ENCODE assay signal across 2 cellular contexts in the genomic region with DNA sequence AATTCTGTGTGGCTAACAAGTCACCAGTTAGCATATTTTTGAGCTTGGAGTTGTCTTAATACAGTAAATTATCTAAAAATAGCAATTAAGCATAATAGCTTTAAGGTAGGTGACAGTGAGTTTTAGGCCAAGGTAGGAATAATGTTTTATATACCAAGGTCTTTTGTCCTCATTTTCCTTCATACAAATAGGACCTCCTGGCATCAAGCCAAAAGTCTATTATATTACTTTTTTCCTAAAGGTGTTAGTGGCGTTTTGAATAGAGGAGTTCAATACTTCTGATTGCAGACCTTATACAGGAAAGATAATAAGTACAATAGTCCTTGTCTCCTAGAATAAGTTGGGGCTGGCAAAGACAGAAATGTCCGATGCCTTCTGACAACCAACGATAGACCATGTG.
TF ChIP-seq lines count a peak whose summit lies in the region.

No MANE protein-coding gene starts in this region.

TF ChIP-seq in HepG2, 621 proteins besides CTCF, POLR2A, EP300 and RAD21:
- TF ChIP-seq LCORL (IDR thresholded peaks at IDR 0.05) (peak; percentile 51; the same call in 1 of the 2 replicates), LCORL (CRISPR knock-in tag; IDR thresholded peaks at IDR 0.05) (no peak)
- TF ChIP-seq, protein P1, sequence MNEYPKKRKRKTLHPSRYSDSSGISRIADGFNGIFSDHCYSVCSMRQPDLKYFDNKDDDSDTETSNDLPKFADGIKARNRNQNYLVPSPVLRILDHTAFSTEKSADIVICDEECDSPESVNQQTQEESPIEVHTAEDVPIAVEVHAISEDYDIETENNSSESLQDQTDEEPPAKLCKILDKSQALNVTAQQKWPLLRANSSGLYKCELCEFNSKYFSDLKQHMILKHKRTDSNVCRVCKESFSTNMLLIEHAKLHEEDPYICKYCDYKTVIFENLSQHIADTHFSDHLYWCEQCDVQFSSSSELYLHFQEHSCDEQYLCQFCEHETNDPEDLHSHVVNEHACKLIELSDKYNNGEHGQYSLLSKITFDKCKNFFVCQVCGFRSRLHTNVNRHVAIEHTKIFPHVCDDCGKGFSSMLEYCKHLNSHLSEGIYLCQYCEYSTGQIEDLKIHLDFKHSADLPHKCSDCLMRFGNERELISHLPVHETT (CRISPR knock-in tag; conservative IDR thresholded peaks at IDR 0.05): no peak

TF ChIP-seq in K562, 482 proteins besides CTCF, POLR2A, EP300 and RAD21:
- TF ChIP-seq, protein P2, sequence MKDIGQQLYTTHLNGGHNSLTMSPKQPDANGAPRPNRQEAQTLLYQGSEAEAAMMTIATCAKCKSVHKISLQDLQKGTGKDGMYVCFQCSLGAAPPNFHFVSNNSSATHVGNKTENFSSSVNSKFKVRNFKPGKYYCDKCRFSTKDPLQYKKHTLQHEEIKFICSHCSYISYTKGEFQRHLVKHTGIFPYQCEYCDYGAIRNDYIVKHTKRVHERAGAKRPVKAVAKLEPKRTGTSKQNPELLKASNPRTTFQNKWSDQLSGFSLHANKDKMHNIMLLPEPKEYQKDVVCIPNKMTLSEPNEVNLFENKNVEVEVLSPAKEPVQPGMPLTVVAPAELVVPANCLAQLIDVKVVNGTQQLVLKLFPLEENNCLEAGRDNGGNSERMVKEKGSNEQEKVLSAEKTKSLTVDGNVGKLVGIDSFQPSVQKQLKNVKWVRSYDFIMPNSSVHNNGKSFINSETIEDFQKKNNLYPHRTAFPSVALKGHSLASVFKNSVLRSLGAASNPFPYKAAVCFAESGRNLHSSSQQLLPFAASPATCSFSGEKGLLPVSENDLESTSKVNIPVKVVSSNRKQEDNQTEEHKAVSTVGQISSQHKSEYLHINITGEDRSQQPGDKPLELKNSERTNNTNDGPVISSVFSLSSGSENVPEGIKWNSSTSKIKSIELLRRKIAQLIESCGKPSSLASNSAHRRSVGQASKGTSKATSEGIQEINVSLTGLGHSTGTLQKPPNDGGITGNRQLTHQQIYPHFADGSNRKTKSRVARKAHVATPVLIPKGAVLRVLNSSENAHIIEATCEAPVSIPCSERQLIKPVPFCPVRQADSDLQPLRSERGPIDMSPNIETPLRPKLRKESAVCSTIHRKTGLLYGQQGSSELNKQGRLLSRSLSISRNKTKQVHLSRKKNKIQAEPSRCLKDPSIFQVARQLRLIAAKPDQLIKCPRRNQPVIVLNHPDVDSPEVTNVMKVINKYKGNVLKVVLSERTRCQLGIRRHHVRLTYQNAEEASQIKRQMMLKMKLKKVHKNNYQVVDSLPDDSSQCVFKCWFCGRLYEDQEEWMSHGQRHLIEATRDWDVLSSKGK (CRISPR knock-in tag; IDR thresholded peaks at IDR 0.05): no peak
- TF ChIP-seq NFIC (IDR thresholded peaks at IDR 0.05) (peak; percentile 53), CBX5 (IDR thresholded peaks at IDR 0.05; ENCODE audit: borderline replicate concordance, low read depth) (no peak), HNRNPH1 (optimal IDR thresholded peaks at IDR 0.05; ENCODE audit: low read depth, low read length) (no peak), TAF7 (tag; IDR thresholded peaks at IDR 0.05) (no peak), BHLHE40 (IDR thresholded peaks at IDR 0.05; ENCODE audit: low read length) (no peak), NFIX (CRISPR knock-in tag; IDR thresholded peaks at IDR 0.05; ENCODE audit: low read depth) (peak; percentile 48)
